ENCODE assay signal across 31 cellular contexts in the genomic region with DNA sequence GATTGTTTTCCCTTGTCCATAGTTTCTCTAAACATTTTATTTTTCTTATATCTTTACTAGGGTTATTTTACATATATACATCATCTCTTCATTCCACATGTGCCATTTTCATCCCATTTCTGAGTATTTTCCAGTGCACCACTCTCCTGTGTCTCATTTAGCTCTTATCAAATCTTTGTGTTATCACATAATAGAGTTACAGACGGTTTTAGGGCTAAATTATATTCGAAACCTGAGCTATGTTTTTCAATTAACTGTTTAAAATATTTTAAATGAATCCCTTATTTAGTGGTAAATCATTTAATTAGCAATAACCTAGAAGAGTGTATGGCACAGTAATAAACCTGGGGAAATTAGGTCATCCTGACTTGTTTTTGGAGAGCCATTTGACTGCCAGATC.
"Had no signal": no experiment of that assay in that cellular context is flagged by ENCODE, and none has a peak within 500 bp of the region (broad histone marks: within the 10 kb centered on the region; RNA-seq: fewer than 3 reads in every experiment).

No MANE protein-coding gene starts in this region.

- ATAC-seq: activated naive CD4-positive, alpha-beta T cell treated with anti-CD3 and anti-CD28 coated beads, Interleukin-2, amount 50 U/mL, for 72 hours; activated naive CD8-positive, alpha-beta T cell treated with anti-CD3 and anti-CD28 coated beads, Interleukin-2, amount 50 U/mL, for 24 hours; activated T-cell treated with anti-CD3 and anti-CD28 coated beads, Interleukin-2, amount 50 U/mL, for 4 hours; activated T-cell treated with anti-CD3 and anti-CD28 coated beads, Interleukin-2, amount 50 U/mL, for 72 hours; activated T-helper 17 cell treated with anti-CD3 and anti-CD28 coated beads, Interleukin-2, amount 50 U/mL, for 72 hours; body of pancreas had no signal

- DNase-seq: activated effector memory CD4-positive, alpha-beta T cell treated with anti-CD3 and anti-CD28 coated beads, Interleukin-2, amount 50 U/mL, for 16 hours; activated effector memory CD4-positive, alpha-beta T cell treated with Interleukin-2 at 50 U/mL for 16 hours; activated gamma-delta T cell; activated gamma-delta T cell treated with Interleukin-2 at 50 U/mL for 16 hours; activated naive CD4-positive, alpha-beta T cell; activated naive CD4-positive, alpha-beta T cell treated with anti-CD3 and anti-CD28 coated beads for 36 hours; activated naive CD4-positive, alpha-beta T cell treated with anti-CD3 and anti-CD28 coated beads, Interleukin-2, amount 10 ng/mL, durations not matched to agents 7 days and 5 days; activated naive CD4-positive, alpha-beta T cell treated with anti-CD3 and anti-CD28 coated beads, Interleukin-2, amount 50 U/mL, for 16 hours; activated naive CD4-positive, alpha-beta T cell treated with Interleukin-2 at 50 U/mL for 16 hours; activated naive CD8-positive, alpha-beta T cell treated with anti-CD3 and anti-CD28 coated beads for 36 hours; activated naive CD8-positive, alpha-beta T cell treated with anti-CD3 and anti-CD28 coated beads, Interleukin-2, amount 10 ng/mL, durations not matched to agents 7 days and 5 days; activated naive CD8-positive, alpha-beta T cell treated with anti-CD3 and anti-CD28 coated beads, Interleukin-2, amount 50 U/mL, for 24 hours; activated T-cell treated with anti-CD3 and anti-CD28 coated beads, Interleukin-2, amount 50 U/mL, for 1 hour; activated T-cell treated with anti-CD3 and anti-CD28 coated beads, Interleukin-2, amount 50 U/mL, for 24 hours; activated T-cell treated with anti-CD3 and anti-CD28 coated beads, Interleukin-2, amount 50 U/mL, for 4 hours; activated T-cell treated with anti-CD3 and anti-CD28 coated beads, Interleukin-2, amount 50 U/mL, for 48 hours; activated T-cell treated with anti-CD3 and anti-CD28 coated beads, Interleukin-2, amount 50 U/mL, for 72 hours; adrenal gland; amniotic stem cell; amygdala; aorta; body of pancreas; brain microvascular endothelial cell; caudate nucleus; central memory CD4-positive, alpha-beta T cell; cerebellar nuclear complex had no signal

- H3K27ac ChIP-seq: adrenal gland, ascending aorta, body of pancreas, brain microvascular endothelial cell, breast epithelium, cardiac muscle cell had no signal

- H3K27me3 ChIP-seq: adrenal gland, ascending aorta, body of pancreas, brain microvascular endothelial cell, breast epithelium, cardiac muscle cell had no signal

- H3K4me1 ChIP-seq: adrenal gland, ascending aorta, body of pancreas, breast epithelium had no signal

- H3K9me3 ChIP-seq: adrenal gland, ascending aorta, body of pancreas, breast epithelium had no signal

- H3K4me3 ChIP-seq: adrenal gland, ascending aorta, body of pancreas, breast epithelium, cardiac muscle cell had no signal

- H3K36me3 ChIP-seq: adrenal gland, ascending aorta, brain microvascular endothelial cell, breast epithelium, cardiac muscle cell had no signal
